Comparison of ENCODE assay signal across 18 cellular contexts in the genomic region with DNA sequence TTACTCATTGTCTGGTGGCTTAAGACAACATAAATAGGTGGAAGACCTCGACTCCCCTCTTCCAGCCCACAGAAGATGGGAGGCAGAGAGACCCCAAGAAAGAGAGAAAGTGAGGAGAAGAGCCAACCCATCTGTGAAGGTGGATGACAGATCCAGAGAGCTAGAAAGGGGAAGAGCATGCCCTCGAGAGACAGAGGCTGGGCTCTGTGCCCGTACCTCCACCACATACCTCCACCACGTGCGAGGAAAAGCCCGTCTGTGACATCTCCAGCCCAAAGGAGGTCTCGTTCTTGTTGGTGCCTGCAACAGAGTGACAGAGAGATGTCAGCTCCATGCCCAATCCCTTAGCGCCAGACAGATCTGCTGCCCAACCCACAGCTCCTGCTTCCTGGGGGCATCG.
DNase-seq lines count a peak whose midpoint lies in the region; ATAC-seq and TF ChIP-seq lines count a peak whose summit lies in the region.
"Had no signal": no experiment of that assay in that cellular context is flagged by ENCODE, and none has a peak within 500 bp of the region (broad histone marks: within the 10 kb centered on the region; RNA-seq: fewer than 3 reads in every experiment).

No MANE protein-coding gene starts in this region.

- DNase-seq in activated CD8-positive, alpha-beta T cell treated with anti-CD3 and anti-CD28 coated beads, Interleukin-2, amount 10 ng/mL, durations not matched to agents 7 days and 5 days: no peak
- DNase-seq in activated CD8-positive, alpha-beta T cell treated with anti-CD3 and anti-CD28 coated beads for 36 hours: no peak
- no peak for DNase-seq in caudate nucleus (lab: John Stamatoyannopoulos, UW)
- no peak for DNase-seq in osteocyte (ENCODE audit: extremely low spot score, unreplicated experiment)
- DNase-seq in aorta: no peak
- DNase-seq in inferior parietal cortex (ENCODE audit: extremely low spot score): no peak
- DNase-seq in NCI-H345 (lab: John Stamatoyannopoulos, UW): no peak
- DNase-seq: 8988T; Caco-2; CD4-positive, alpha-beta T cell; NCI-H1417 treated with DMSO at 0.1 percent for 48 hours; NCI-H187 treated with DMSO at 0.1 percent for 48 hours; NCI-H526; PC-9 had no signal

- peaks cover 0 to 6% of the 10 kb centered on the region in 2 donors for H3K36me3 ChIP-seq in aorta (ENCODE audit: control insufficient read depth in 1 of 2, insufficient read depth in 2 of 2, low read length in 1 of 2)

- H3K27me3 ChIP-seq in aorta (ENCODE audit: control insufficient read depth in 1 of 2, insufficient read depth in 2 of 2, low read length in 1 of 2): no peaks in the 10 kb centered on the region

- intact Hi-C loops in activated CD8-positive, alpha-beta T cell treated with anti-CD3 and anti-CD28 coated beads for 36 hours (cut with micrococcal nuclease): no loop called here
- intact Hi-C loops in aorta (cut with DNase I): no loop called here

- H3K4me3 Mint-ChIP-seq in activated CD8-positive, alpha-beta T cell treated with anti-CD3 and anti-CD28 coated beads, Interleukin-2, amount 10 ng/mL, durations not matched to agents 7 days and 5 days: no peak overlapping the region
- H3K4me3 Mint-ChIP-seq in activated CD8-positive, alpha-beta T cell treated with anti-CD3 and anti-CD28 coated beads for 36 hours: no peak overlapping the region
- no peak overlapping the region for H3K4me3 Mint-ChIP-seq in osteocyte (ENCODE audit: unreplicated experiment)
- H3K4me3 Mint-ChIP-seq: B cell; CD4-positive, alpha-beta T cell had no signal

- peak overlapping the region; percentile 62 for H3K27ac Mint-ChIP-seq in activated CD8-positive, alpha-beta T cell treated with anti-CD3 and anti-CD28 coated beads, Interleukin-2, amount 10 ng/mL, durations not matched to agents 7 days and 5 days
- no peak overlapping the region for H3K27ac Mint-ChIP-seq in activated CD8-positive, alpha-beta T cell treated with anti-CD3 and anti-CD28 coated beads for 36 hours
- peak overlapping the region; percentile 100 for H3K27ac Mint-ChIP-seq in osteocyte (ENCODE audit: unreplicated experiment)
- H3K27ac Mint-ChIP-seq: B cell; CD4-positive, alpha-beta T cell had no signal

- POLR2A ChIA-PET in activated CD8-positive, alpha-beta T cell treated with anti-CD3 and anti-CD28 coated beads, Interleukin-2, amount 10 ng/mL, durations not matched to agents 7 days and 5 days (lab: Charles Lee): no interaction called here
- POLR2A ChIA-PET in activated CD8-positive, alpha-beta T cell treated with anti-CD3 and anti-CD28 coated beads for 36 hours (lab: Charles Lee): interaction anchor here (1.0 kb wide), 1 partner anchor 54 kb away, joined by 3 read pairs; no protein-coding TSS in a partner anchor

- H3K4me3 ChIP-seq in aorta (ENCODE audit: low read length in 2 of 2): no peak overlapping the region
- H3K4me3 ChIP-seq: PC-9 had no signal

- WGBS in aorta, 2 donors: 67% methylated on average over 9 of the region's 9 CpGs

- CTCF ChIA-PET in activated CD8-positive, alpha-beta T cell treated with anti-CD3 and anti-CD28 coated beads, Interleukin-2, amount 10 ng/mL, durations not matched to agents 7 days and 5 days (lab: Charles Lee): no interaction called here
- CTCF ChIA-PET in activated CD8-positive, alpha-beta T cell treated with anti-CD3 and anti-CD28 coated beads for 36 hours (lab: Charles Lee): interaction anchor here (1.2 kb wide), 1 partner anchor 42 kb away, joined by 5 read pairs; no protein-coding TSS in a partner anchor

- H3K27me3 Mint-ChIP-seq in activated CD8-positive, alpha-beta T cell treated with anti-CD3 and anti-CD28 coated beads, Interleukin-2, amount 10 ng/mL, durations not matched to agents 7 days and 5 days (ENCODE audit: low read depth): no peaks in the 10 kb centered on the region
- no peaks in the 10 kb centered on the region for H3K27me3 Mint-ChIP-seq in activated CD8-positive, alpha-beta T cell treated with anti-CD3 and anti-CD28 coated beads for 36 hours
- no peaks in the 10 kb centered on the region for H3K27me3 Mint-ChIP-seq in osteocyte (ENCODE audit: unreplicated experiment)
- H3K27me3 Mint-ChIP-seq: CD4-positive, alpha-beta T cell had no signal

- no peak for TF ChIP-seq CTCF in activated CD8-positive, alpha-beta T cell treated with anti-CD3 and anti-CD28 coated beads for 36 hours (IDR thresholded peaks at IDR 0.05)
- no peak for TF ChIP-seq CTCF in osteocyte (IDR thresholded peaks at IDR 0.05)

- peaks cover 3% of the 10 kb centered on the region for H3K36me3 Mint-ChIP-seq in activated CD8-positive, alpha-beta T cell treated with anti-CD3 and anti-CD28 coated beads, Interleukin-2, amount 10 ng/mL, durations not matched to agents 7 days and 5 days (ENCODE audit: low read depth)
- H3K36me3 Mint-ChIP-seq in activated CD8-positive, alpha-beta T cell treated with anti-CD3 and anti-CD28 coated beads for 36 hours (ENCODE audit: low read depth): peaks cover 3% of the 10 kb centered on the region
- peaks cover 74% of the 10 kb centered on the region for H3K36me3 Mint-ChIP-seq in osteocyte (ENCODE audit: unreplicated experiment)

- no peaks in the 10 kb centered on the region for H3K9me3 ChIP-seq in aorta (ENCODE audit: control insufficient read depth, low read length)
- H3K9me3 ChIP-seq: Caco-2 had no signal

- ATAC-seq in activated CD8-positive, alpha-beta T cell treated with anti-CD3 and anti-CD28 coated beads, Interleukin-2, amount 10 ng/mL, durations not matched to agents 7 days and 5 days: no peak
- ATAC-seq in activated CD8-positive, alpha-beta T cell treated with anti-CD3 and anti-CD28 coated beads for 36 hours: no peak
- ATAC-seq in aorta (ENCODE audit: low FRiP score) (no peak), GM21825 (IDR thresholded peaks at IDR 0.05; ENCODE audit: unreplicated experiment) (no peak)
- ATAC-seq: HepG2 had no signal

- H3K27ac ChIP-seq in caudate nucleus (ENCODE audit: low read depth, low read length): peak overlapping the region; percentile 55
- peak overlapping the region; percentile 73 to 78 for H3K27ac ChIP-seq in aorta (ENCODE audit: low read depth in 1 of 2, low read length in 2 of 2)
- H3K27ac ChIP-seq: KMS-11, PC-9 had no signal

- peaks cover 0 to 2% of the 10 kb centered on the region in 2 donors for H3K4me1 ChIP-seq in aorta (ENCODE audit: control insufficient read depth in 1 of 2, insufficient read depth in 2 of 2, low read length in 2 of 2)
- H3K4me1 ChIP-seq: Caco-2 had no signal

- H3K4me1 Mint-ChIP-seq in activated CD8-positive, alpha-beta T cell treated with anti-CD3 and anti-CD28 coated beads, Interleukin-2, amount 10 ng/mL, durations not matched to agents 7 days and 5 days (ENCODE audit: low read depth): peaks cover 12% of the 10 kb centered on the region
- peaks cover 16% of the 10 kb centered on the region for H3K4me1 Mint-ChIP-seq in activated CD8-positive, alpha-beta T cell treated with anti-CD3 and anti-CD28 coated beads for 36 hours (ENCODE audit: low read depth)
- peaks cover 77% of the 10 kb centered on the region for H3K4me1 Mint-ChIP-seq in osteocyte (ENCODE audit: unreplicated experiment)

- H3K9me3 Mint-ChIP-seq in activated CD8-positive, alpha-beta T cell treated with anti-CD3 and anti-CD28 coated beads, Interleukin-2, amount 10 ng/mL, durations not matched to agents 7 days and 5 days (ENCODE audit: insufficient read depth): no peaks in the 10 kb centered on the region
- H3K9me3 Mint-ChIP-seq in activated CD8-positive, alpha-beta T cell treated with anti-CD3 and anti-CD28 coated beads for 36 hours: no peaks in the 10 kb centered on the region
- H3K9me3 Mint-ChIP-seq in osteocyte (ENCODE audit: unreplicated experiment): no peaks in the 10 kb centered on the region
- H3K9me3 Mint-ChIP-seq: CD4-positive, alpha-beta T cell had no signal
